ENCODE assay signal across 9 cellular contexts in genomic region chr1:54355931-54356679, GRCh38. TPM values are rescaled to one million over a fixed set of nuclear protein-coding genes. Genes with fewer than 3 reads are reported as not detected.
DNase-seq lines count a peak whose midpoint lies in the region; ATAC-seq lines count a peak whose summit lies in the region.
"Had no signal": no experiment of that assay in that cellular context is flagged by ENCODE, and none has a peak within 500 bp of the region (broad histone marks: within the 10 kb centered on the region; RNA-seq: fewer than 3 reads in every experiment).

No MANE protein-coding gene starts in this region.

- H3K27me3 ChIP-seq in iPS-20b (ENCODE audit: insufficient read depth, low read length) (no peaks in the 10 kb centered on the region), MG63 (no peaks in the 10 kb centered on the region)

- peaks cover 11% of the 10 kb centered on the region for H3K36me3 Mint-ChIP-seq in stimulated activated naive CD8-positive, alpha-beta T cell treated with anti-CD3 and anti-CD28 coated beads, Interleukin-15, Interleukin-2, amounts not matched to agents 100 ng/mL and 50 ng/mL, for 24 hours (ENCODE audit: low read depth)

- H3K4me3 ChIP-seq in iPS-20b (ENCODE audit: low read length) (no peak overlapping the region), MG63 (no peak overlapping the region)

- H3K27ac Mint-ChIP-seq in stimulated activated naive CD8-positive, alpha-beta T cell treated with anti-CD3 and anti-CD28 coated beads, Interleukin-15, Interleukin-2, amounts not matched to agents 100 ng/mL and 50 ng/mL, for 24 hours = peak overlapping the region; percentile 1

- DNase-seq in stimulated activated naive CD8-positive, alpha-beta T cell treated with anti-CD3 and anti-CD28 coated beads, Interleukin-15, Interleukin-2, amounts not matched to agents 100 U/mL and 50 U/mL, for 24 hours = no peak
- DNase-seq in SKM-1 treated with dmso at 0.1 percent for 144 hours (lab: John Stamatoyannopoulos, UW; ENCODE audit: unreplicated experiment) (peak; percentile 55), NCI-H128 (lab: John Stamatoyannopoulos, UW; ENCODE audit: unreplicated experiment) (no peak), MG63 (no peak), HT-29 (ENCODE audit: low spot score) (no peak)

- no peaks in the 10 kb centered on the region for H3K9me3 Mint-ChIP-seq in stimulated activated naive CD8-positive, alpha-beta T cell treated with anti-CD3 and anti-CD28 coated beads, Interleukin-15, Interleukin-2, amounts not matched to agents 100 ng/mL and 50 ng/mL, for 24 hours

- no peak for ATAC-seq in stimulated activated naive CD8-positive, alpha-beta T cell treated with anti-CD3 and anti-CD28 coated beads, Interleukin-15, Interleukin-2, amounts not matched to agents 100 U/mL and 50 U/mL, for 24 hours
- no peak for ATAC-seq in GM21390 (IDR thresholded peaks at IDR 0.05; ENCODE audit: unreplicated experiment)

- H3K9ac ChIP-seq in iPS-20b (ENCODE audit: low read depth, low read length) = no peak overlapping the region
- H3K9ac ChIP-seq: KMS-11 had no signal

- H3K4me3 Mint-ChIP-seq in stimulated activated naive CD8-positive, alpha-beta T cell treated with anti-CD3 and anti-CD28 coated beads, Interleukin-15, Interleukin-2, amounts not matched to agents 100 ng/mL and 50 ng/mL, for 24 hours = peak overlapping the region; percentile 71

- H3K9me3 ChIP-seq in iPS-20b (ENCODE audit: insufficient read depth, low read depth, low read length) = no peaks in the 10 kb centered on the region
- no peaks in the 10 kb centered on the region for H3K9me3 ChIP-seq in MG63

- peaks cover 88% of the 10 kb centered on the region for H3K4me1 Mint-ChIP-seq in stimulated activated naive CD8-positive, alpha-beta T cell treated with anti-CD3 and anti-CD28 coated beads, Interleukin-15, Interleukin-2, amounts not matched to agents 100 ng/mL and 50 ng/mL, for 24 hours (ENCODE audit: low read depth)

- no peaks in the 10 kb centered on the region for H3K27me3 Mint-ChIP-seq in stimulated activated naive CD8-positive, alpha-beta T cell treated with anti-CD3 and anti-CD28 coated beads, Interleukin-15, Interleukin-2, amounts not matched to agents 100 ng/mL and 50 ng/mL, for 24 hours

- H3K27ac ChIP-seq in iPS-20b (ENCODE audit: low read length) = peak overlapping the region; percentile 22
- H3K27ac ChIP-seq: KMS-11 had no signal

- H3K36me3 ChIP-seq in iPS-20b (ENCODE audit: insufficient read depth, low read depth, low read length) = peaks cover 22% of the 10 kb centered on the region
- no peaks in the 10 kb centered on the region for H3K36me3 ChIP-seq in MG63

- peaks cover 54% of the 10 kb centered on the region for H3K4me1 ChIP-seq in iPS-20b (ENCODE audit: insufficient read depth, low read length)

RNA-seq across cellular contexts. Expression of gene SSBP3, which starts 50.1 kb away (rescaled TPM):
- total RNA-seq in MG63 (2014; rRNA removed; shearing (Covaris generic); ENCODE audit: low replicate concordance) = 15.9 and 40.6 TPM in 2 replicates
- 15.5 and 18.2 TPM in 2 replicates for total RNA-seq in HT-29 (2014; rRNA removed; shearing (Covaris generic))
